Comparison of ENCODE assay signal across 1 cellular context in genomic region chr1:205714906-205715246, GRCh38.
A peak's percentile ranks its signal among the peaks of the same experiment; 100 is the strongest.
TF ChIP-seq lines count a peak whose summit lies in the region.

No MANE protein-coding gene starts in this region.

TF ChIP-seq in HEK293, 187 proteins besides CTCF, POLR2A, EP300 and RAD21 (continued from another document):
- TF ChIP-seq ZBTB44 (tag by site-specific recombination; IDR thresholded peaks at IDR 0.05) (peak; percentile 42; the same call in 1 of the 2 replicates), ZNF175 (tag by site-specific recombination; IDR thresholded peaks at IDR 0.05) (no peak), ZNF623 (tag by site-specific recombination; IDR thresholded peaks at IDR 0.05) (no peak), GLI4 (tag by site-specific recombination; IDR thresholded peaks at IDR 0.05) (no peak), ZNF391 (tag by site-specific recombination; IDR thresholded peaks at IDR 0.05; ENCODE audit: borderline replicate concordance, low read depth) (no peak), IKZF3 (tag by site-specific recombination; IDR thresholded peaks at IDR 0.05) (peak; percentile 77), ZNF174 (tag by site-specific recombination; IDR thresholded peaks at IDR 0.05) (no peak), ZSCAN30 (tag by site-specific recombination; IDR thresholded peaks at IDR 0.05) (0 out of 2 replicates have a peak, but pooled peaks have one; percentile 46), ZNF645 (tag by site-specific recombination; IDR thresholded peaks at IDR 0.05) (no peak), OSR2 (tag by site-specific recombination; IDR thresholded peaks at IDR 0.05) (peak; percentile 81), ZNF830 (tag by site-specific recombination; IDR thresholded peaks at IDR 0.05; ENCODE audit: low read depth) (no peak), ZNF266 (tag by site-specific recombination; IDR thresholded peaks at IDR 0.05; ENCODE audit: low read depth) (no peak), BCL6B (tag by site-specific recombination; IDR thresholded peaks at IDR 0.05) (no peak), ZNF664 (tag by site-specific recombination; IDR thresholded peaks at IDR 0.05) (no peak), KLF7 (tag by site-specific recombination; IDR thresholded peaks at IDR 0.05; ENCODE audit: borderline replicate concordance) (no peak), GLI2 (tag by site-specific recombination; IDR thresholded peaks at IDR 0.05; ENCODE audit: borderline replicate concordance, low read depth) (no peak), ZNF133 (tag by site-specific recombination; IDR thresholded peaks at IDR 0.05) (no peak), ZNF169 (tag by site-specific recombination; IDR thresholded peaks at IDR 0.05) (no peak), RBAK (tag by site-specific recombination; IDR thresholded peaks at IDR 0.05) (no peak), PBX3 (CRISPR knock-in tag; IDR thresholded peaks at IDR 0.05) (no peak), AEBP2 (tag by site-specific recombination; IDR thresholded peaks at IDR 0.05; ENCODE audit: borderline replicate concordance) (no peak), GLIS1 (tag by site-specific recombination; IDR thresholded peaks at IDR 0.05) (no peak), ZNF560 (tag by site-specific recombination; IDR thresholded peaks at IDR 0.05; ENCODE audit: borderline replicate concordance) (no peak), ZNF324 (tag by site-specific recombination; IDR thresholded peaks at IDR 0.05) (no peak), ZBTB7A (tag by site-specific recombination; IDR thresholded peaks at IDR 0.05; ENCODE audit: low read depth) (no peak), ZEB2 (tag by site-specific recombination; IDR thresholded peaks at IDR 0.05) (no peak), GLIS2 (tag by site-specific recombination; IDR thresholded peaks at IDR 0.05) (no peak), ZBTB21 (tag by site-specific recombination; IDR thresholded peaks at IDR 0.05) (no peak), ZNF354C (tag by site-specific recombination; IDR thresholded peaks at IDR 0.05; ENCODE audit: borderline replicate concordance, low read depth) (no peak), ZBTB8A (tag by site-specific recombination; IDR thresholded peaks at IDR 0.05) (no peak), FEZF1 (tag by site-specific recombination; IDR thresholded peaks at IDR 0.05) (peak; percentile 48; the same call in 1 of the 2 replicates), PRDM6 (tag by site-specific recombination; IDR thresholded peaks at IDR 0.05) (peak; percentile 95), PRDM1 (tag by site-specific recombination; IDR thresholded peaks at IDR 0.05) (no peak), ZNF530 (tag by site-specific recombination; IDR thresholded peaks at IDR 0.05; ENCODE audit: low read depth) (no peak), ZNF221 (tag by site-specific recombination; IDR thresholded peaks at IDR 0.05; ENCODE audit: borderline replicate concordance) (no peak), ZNF707 (tag by site-specific recombination; IDR thresholded peaks at IDR 0.05) (no peak), ZNF777 (tag by site-specific recombination; IDR thresholded peaks at IDR 0.05; ENCODE audit: borderline replicate concordance) (no peak), KLF8 (tag by site-specific recombination; IDR thresholded peaks at IDR 0.05) (no peak), ZNF843 (tag by site-specific recombination; IDR thresholded peaks at IDR 0.05) (peak; percentile 18; the same call in 1 of the 2 replicates), ZNF596 (tag by site-specific recombination; IDR thresholded peaks at IDR 0.05) (no peak), ZNF768 (tag by site-specific recombination; IDR thresholded peaks at IDR 0.05) (no peak), ZNF510 (tag by site-specific recombination; IDR thresholded peaks at IDR 0.05; ENCODE audit: insufficient replicate concordance) (no peak), SP2 (tag by site-specific recombination; IDR thresholded peaks at IDR 0.05) (no peak), ZXDB (tag by site-specific recombination; IDR thresholded peaks at IDR 0.05) (peak; percentile 57; the same call in 1 of the 2 replicates), ZNF701 (tag by site-specific recombination; IDR thresholded peaks at IDR 0.05) (no peak), REPIN1 (tag by site-specific recombination; IDR thresholded peaks at IDR 0.05; ENCODE audit: low read depth) (no peak), SALL2 (tag by site-specific recombination; IDR thresholded peaks at IDR 0.05; ENCODE audit: borderline replicate concordance) (no peak), SP7 (tag by site-specific recombination; IDR thresholded peaks at IDR 0.05) (no peak), ZNF280D (tag by site-specific recombination; IDR thresholded peaks at IDR 0.05) (no peak), ZNF16 (tag by site-specific recombination; IDR thresholded peaks at IDR 0.05; ENCODE audit: low read depth) (no peak), MZF1 (tag by site-specific recombination; IDR thresholded peaks at IDR 0.05; ENCODE audit: borderline replicate concordance) (no peak; the same call in 1 of the 2 replicates), ZNF677 (tag by site-specific recombination; IDR thresholded peaks at IDR 0.05) (no peak), ZNF184 (tag by site-specific recombination; IDR thresholded peaks at IDR 0.05) (no peak), ZNF473 (tag by site-specific recombination; IDR thresholded peaks at IDR 0.05) (no peak), ZNF561 (tag by site-specific recombination; IDR thresholded peaks at IDR 0.05; ENCODE audit: borderline replicate concordance) (no peak), ZNF670 (tag by site-specific recombination; IDR thresholded peaks at IDR 0.05; ENCODE audit: low read depth) (no peak), ATF2 (tag by site-specific recombination; IDR thresholded peaks at IDR 0.05; ENCODE audit: low read depth) (no peak)
